Comparison of ENCODE assay signal across 8 cellular contexts in genomic region chr9:4339357-4339756, GRCh38. TPM values are rescaled to one million over a fixed set of nuclear protein-coding genes. Genes with fewer than 3 reads are reported as not detected.
A peak's percentile ranks its signal among the peaks of the same experiment; 100 is the strongest.
DNase-seq lines count a peak whose midpoint lies in the region; ATAC-seq, FAIRE-seq and TF ChIP-seq lines count a peak whose summit lies in the region.

No MANE protein-coding gene starts in this region.

- no peak for TF ChIP-seq EP300 in tibial nerve (IDR thresholded peaks at IDR 0.05)

- no peaks in the 10 kb centered on the region for H3K9me2 ChIP-seq in DOHH2 (replicated peaks; ENCODE audit: control insufficient read depth, low read length)

- no peak overlapping the region for H3K9ac ChIP-seq in parathyroid adenoma

- H3K36me3 ChIP-seq in DOHH2 (ENCODE audit: control insufficient read depth, low read length) (no peaks in the 10 kb centered on the region), parathyroid adenoma (ENCODE audit: control insufficient read depth, insufficient read depth, low read length) (no peaks in the 10 kb centered on the region), tibial nerve (no peaks in the 10 kb centered on the region)

- peak; percentile 28 for FAIRE-seq in frontal cortex (lab: Jason Lieb, UNC)

- H3K4me1 ChIP-seq in DOHH2 (ENCODE audit: control insufficient read depth, low read length) = no peaks in the 10 kb centered on the region
- no peaks in the 10 kb centered on the region for H3K4me1 ChIP-seq in parathyroid adenoma
- H3K4me1 ChIP-seq in tibial nerve = peaks cover 0 to 9% (median 0%) of the 10 kb centered on the region in 4 donors

- no peak overlapping the region; the same call in 1 of the 2 replicates for H3K4me3 ChIP-seq in DOHH2 (ENCODE audit: low read length)
- no peak overlapping the region for H3K4me3 ChIP-seq in LNCaP clone FGC (ENCODE audit: low read depth, low read length)
- no peak overlapping the region for H3K4me3 ChIP-seq in parathyroid adenoma (ENCODE audit: low read depth, low read length)
- no peak overlapping the region for H3K4me3 ChIP-seq in tibial nerve

- H3F3A ChIP-seq in DOHH2 (ENCODE audit: control insufficient read depth, insufficient read depth) = no peaks in the 10 kb centered on the region

- H3K9me3 ChIP-seq in DOHH2 (ENCODE audit: control insufficient read depth, insufficient read depth, low read length) (no peaks in the 10 kb centered on the region), parathyroid adenoma (ENCODE audit: control insufficient read depth, low read length) (no peaks in the 10 kb centered on the region), tibial nerve (no peaks in the 10 kb centered on the region)

- 0 out of 2 replicates have a peak overlapping the region, but pooled peaks have one; percentile 47 for H3K4me2 ChIP-seq in DOHH2 (ENCODE audit: low read length)
- no peak overlapping the region for H3K4me2 ChIP-seq in parathyroid adenoma (ENCODE audit: low read length)

- H2AFZ ChIP-seq in parathyroid adenoma = no peak overlapping the region

- DNase-seq in LNCaP clone FGC (ENCODE audit: low read depth) = peak; percentile 90
- peak; percentile 1 for DNase-seq in SHP77 treated with DMSO at 0.1 percent for 48 hours (lab: John Stamatoyannopoulos, UW)
- peak; percentile 91 for DNase-seq in activated effector memory CD4-positive, alpha-beta T cell treated with anti-CD3 and anti-CD28 coated beads, Interleukin-2, amount 50 U/mL, for 16 hours
- peak; percentile 65 to 69 for DNase-seq in frontal cortex (ENCODE audit: low spot score in 2 of 2)
- peak; percentile 82 to 88 for DNase-seq in tibial nerve (ENCODE audit: low spot score in 2 of 2)

- no peaks in the 10 kb centered on the region for H4K20me1 ChIP-seq in DOHH2 (ENCODE audit: control insufficient read depth, insufficient read depth, low read depth, low read length)

- H3K27ac ChIP-seq in DOHH2 (ENCODE audit: low read depth, low read length) = no peak overlapping the region
- no peak overlapping the region for H3K27ac ChIP-seq in parathyroid adenoma
- H3K27ac ChIP-seq in tibial nerve = no peak overlapping the region

- 0 out of 2 replicates have a peak, but pooled peaks cover 3% of the 10 kb centered on the region for H3K27me3 ChIP-seq in DOHH2 (ENCODE audit: control insufficient read depth, low read length)
- no peaks in the 10 kb centered on the region for H3K27me3 ChIP-seq in parathyroid adenoma (ENCODE audit: control insufficient read depth, insufficient read depth, low read length)
- H3K27me3 ChIP-seq in tibial nerve = no peaks in the 10 kb centered on the region

- TF ChIP-seq POLR2A in tibial nerve (IDR thresholded peaks at IDR 0.05) = no peak

- 6 to 8% methylated on average over 6 of the region's 6 CpGs for WGBS in tibial nerve, 2 donors

- peak; percentile 77 for ATAC-seq in GM21737 (IDR thresholded peaks at IDR 0.05; ENCODE audit: unreplicated experiment)

- TF ChIP-seq CTCF in DOHH2 (IDR thresholded peaks at IDR 0.05; ENCODE audit: low read depth, low read length, poor library complexity, severe bottlenecking) = peak; percentile 92
- peak; percentile 83 for TF ChIP-seq CTCF in LNCaP clone FGC (IDR thresholded peaks at IDR 0.05; ENCODE audit: control insufficient read depth, extremely low read depth, insufficient read depth)
- TF ChIP-seq CTCF in parathyroid adenoma (IDR thresholded peaks at IDR 0.05) = peak; percentile 81
- peak; percentile 75 to 90 (median 78) for TF ChIP-seq CTCF in tibial nerve (IDR thresholded peaks at IDR 0.05)

- H3K79me2 ChIP-seq in DOHH2 (ENCODE audit: control insufficient read depth, low read length) = no peaks in the 10 kb centered on the region
- H3K79me2 ChIP-seq in parathyroid adenoma = no peaks in the 10 kb centered on the region

RNA-seq across cellular contexts. Expression of gene GLIS3, which starts 39.5 kb away (rescaled TPM):
- total RNA-seq in frontal cortex (145 TPM), tibial nerve (10 to 100 TPM; 19.8 to 50.1 (median 31.5) TPM)

Comparison
In these comparisons a context has a peak if more than half of its experiments do, and no peak if none do; other contexts are left out.
1. DNase-seq: peak in every context shown above with its lines; median percentile 91 in activated effector memory CD4-positive, alpha-beta T cell treated with anti-CD3 and anti-CD28 coated beads, Interleukin-2, amount 50 U/mL, for 16 hours; 90 in LNCaP clone FGC; 85 in tibial nerve; 67 in frontal cortex; 1 in SHP77 treated with DMSO at 0.1 percent for 48 hours.